9 cellular contexts compared by ENCODE assay signal in genomic region chrX:23908219-23909003, GRCh38. TPM values are rescaled to one million over a fixed set of nuclear protein-coding genes. Genes with fewer than 3 reads are reported as not detected.
DNase-seq lines count a peak whose midpoint lies in the region; ATAC-seq, FAIRE-seq and TF ChIP-seq lines count a peak whose summit lies in the region.
"Had no signal": no experiment of that assay in that cellular context is flagged by ENCODE, and none has a peak within 500 bp of the region (broad histone marks: within the 10 kb centered on the region; RNA-seq: fewer than 3 reads in every experiment).

No MANE protein-coding gene starts in this region.

- H3K27ac Mint-ChIP-seq in natural killer cell = peak overlapping the region; percentile 84 to 88

- TF ChIP-seq CTCF in D721Med (IDR thresholded peaks at IDR 0.05; ENCODE audit: insufficient read depth, missing control alignments) (peak; percentile 13), natural killer cell (IDR thresholded peaks at IDR 0.05) (no peak)

- DNase-seq in D721Med (ENCODE audit: insufficient read length, low spot score) (no peak), caudate nucleus (lab: John Stamatoyannopoulos, UW) (no peak), natural killer cell (no peak), C1 segment of cervical spinal cord (lab: John Stamatoyannopoulos, UW) (no peak), NCI-H446 (lab: John Stamatoyannopoulos, UW) (no peak)

- FAIRE-seq in D721Med (lab: Jason Lieb, UNC) = no peak

- intact Hi-C loops in natural killer cell (cut with micrococcal nuclease) = loop anchor here (1.0 to 10.0 kb wide), 5 partner anchors 45 to 336 kb away; partner anchors contain the start of gene EIF2S3

- ATAC-seq in natural killer cell (no peak), HG02852 (IDR thresholded peaks at IDR 0.05; ENCODE audit: unreplicated experiment) (no peak), GM21737 (IDR thresholded peaks at IDR 0.05; ENCODE audit: unreplicated experiment) (no peak)

- peak overlapping the region; percentile 84 for H3K4me3 Mint-ChIP-seq in natural killer cell

- H3K27me3 Mint-ChIP-seq in natural killer cell (ENCODE audit: low read depth in 2 of 2) = no peaks in the 10 kb centered on the region

- H3K36me3 ChIP-seq in KOPT-K1 (ENCODE audit: insufficient read depth, low read length) = no peaks in the 10 kb centered on the region

- H3K9me3 Mint-ChIP-seq in natural killer cell = no peaks in the 10 kb centered on the region

- peak overlapping the region; percentile 92 for H3K27ac ChIP-seq in KOPT-K1 (ENCODE audit: low read depth, low read length, poor library complexity, severe bottlenecking)
- H3K27ac ChIP-seq in caudate nucleus (ENCODE audit: low read depth, low read length) = peak overlapping the region; percentile 63

- H3K36me3 Mint-ChIP-seq in natural killer cell = no peaks in the 10 kb centered on the region

- H3K4me1 Mint-ChIP-seq in natural killer cell = peaks cover 6 to 7% of the 10 kb centered on the region in 2 donors

- no peaks in the 10 kb centered on the region for H3K9me3 ChIP-seq in KOPT-K1 (ENCODE audit: insufficient read depth, low read length, poor library complexity, severe bottlenecking)

RNA-seq across cellular contexts. Expression of gene CXorf58, which starts 0.6 kb away (rescaled TPM):
- total RNA-seq in natural killer cell = not detected
- total RNA-seq: T-helper 2 cell treated with Interferon-gamma antibody and Interleukin-4, amounts not matched to agents 100 ng/mL and 5 ng/mL, for 36 hours had no signal

RNA-seq across cellular contexts. Expression of gene APOO, which starts 0.7 kb away (rescaled TPM):
- total RNA-seq in natural killer cell = 10 to 100 TPM in 1 of 3 donors, 1 to 10 TPM in 2; 8.8 to 13.0 (median 10.0) TPM
